ENCODE assay signal across 21 cellular contexts in genomic region chr18:35134190-35134730, GRCh38.
A peak's percentile ranks its signal among the peaks of the same experiment; 100 is the strongest.
DNase-seq lines count a peak whose midpoint lies in the region; ATAC-seq, FAIRE-seq and TF ChIP-seq lines count a peak whose summit lies in the region.
"Had no signal": no experiment of that assay in that cellular context is flagged by ENCODE, and none has a peak within 500 bp of the region (broad histone marks: within the 10 kb centered on the region; RNA-seq: fewer than 3 reads in every experiment).

No MANE protein-coding gene starts in this region.

- CTCF ChIA-PET in activated CD4-positive, alpha-beta T cell treated with anti-CD3 and anti-CD28 coated beads for 36 hours (lab: Charles Lee) = interaction anchor here (0.7 kb wide), 2 partner anchors 9 to 10 kb away, joined by 3 read pairs; no protein-coding TSS in a partner anchor

- peaks cover 44% of the 10 kb centered on the region for H3K36me3 Mint-ChIP-seq in activated CD4-positive, alpha-beta T cell treated with anti-CD3 and anti-CD28 coated beads for 36 hours (ENCODE audit: low read depth)
- H3K36me3 Mint-ChIP-seq in central memory CD8-positive, alpha-beta T cell (ENCODE audit: insufficient read depth) = peaks cover 40% of the 10 kb centered on the region

- ATAC-seq in activated CD4-positive, alpha-beta T cell treated with anti-CD3 and anti-CD28 coated beads for 36 hours = no peak
- ATAC-seq in central memory CD8-positive, alpha-beta T cell (replicated peaks; ENCODE audit: extremely low read depth, poor library complexity, severe bottlenecking) = no peak
- ATAC-seq in gastrocnemius medialis (no peak), HG03520 (IDR thresholded peaks at IDR 0.05; ENCODE audit: unreplicated experiment) (no peak)
- ATAC-seq: CD8-positive, alpha-beta T cell; HepG2 had no signal

- H3K9me3 Mint-ChIP-seq in activated CD4-positive, alpha-beta T cell treated with anti-CD3 and anti-CD28 coated beads for 36 hours (ENCODE audit: low read depth) = no peaks in the 10 kb centered on the region
- H3K9me3 Mint-ChIP-seq in central memory CD8-positive, alpha-beta T cell = no peaks in the 10 kb centered on the region
- H3K9me3 Mint-ChIP-seq: CD14-positive monocyte; CD8-positive, alpha-beta T cell had no signal

- no peak for DNase-seq in activated CD4-positive, alpha-beta T cell treated with anti-CD3 and anti-CD28 coated beads for 36 hours
- no peak for DNase-seq in activated CD4-positive, alpha-beta T cell treated with anti-CD3 and anti-CD28 coated beads for 48 hours
- DNase-seq in GM19239 (ENCODE audit: insufficient read length, low spot score) (no peak), gastrocnemius medialis (no peak), spleen (no peak)
- no peak for DNase-seq in central memory CD8-positive, alpha-beta T cell (ENCODE audit: low spot score in 2 of 2)
- DNase-seq: CD8-positive, alpha-beta T cell; COR-L47; DMS153; DMS79 treated with DMSO at 0.1 percent for 48 hours; EL had no signal

- no peaks in the 10 kb centered on the region for H3K9me3 ChIP-seq in gastrocnemius medialis
- H3K9me3 ChIP-seq in spleen = no peaks in the 10 kb centered on the region
- H3K9me3 ChIP-seq: HAP-1 had no signal

- no peaks in the 10 kb centered on the region for H3K27me3 Mint-ChIP-seq in activated CD4-positive, alpha-beta T cell treated with anti-CD3 and anti-CD28 coated beads for 36 hours
- no peaks in the 10 kb centered on the region for H3K27me3 Mint-ChIP-seq in central memory CD8-positive, alpha-beta T cell

- H3K27me3 ChIP-seq in gastrocnemius medialis (no peaks in the 10 kb centered on the region), spleen (replicated peaks in 1 of 7) (no peaks in the 10 kb centered on the region)

- WGBS in spleen, 5 donors = 88 to 95% (median 91%) methylated on average over 6 of the region's 6 CpGs

- H3K4me3 ChIP-seq in gastrocnemius medialis (no peak overlapping the region), spleen (no peak overlapping the region)
- H3K4me3 ChIP-seq: HAP-1 had no signal

- peak; percentile 8 for FAIRE-seq in GM19239 (lab: Jason Lieb, UNC)
- FAIRE-seq: D721Med, G401.6, GM12892, H1, HepG2, HTR-8/SVneo had no signal

- H3K4me1 ChIP-seq in gastrocnemius medialis = peaks cover 16 to 33% of the 10 kb centered on the region in 2 donors
- peaks cover 0 to 6% (median 0%) of the 10 kb centered on the region in 6 donors for H3K4me1 ChIP-seq in spleen
- H3K4me1 ChIP-seq: HAP-1 had no signal

- intact Hi-C loops in activated CD4-positive, alpha-beta T cell treated with anti-CD3 and anti-CD28 coated beads for 36 hours (cut with DNase I, micrococcal nuclease) = no loop called here
- intact Hi-C loops in gastrocnemius medialis (cut with DNase I; ENCODE audit: low total_unique reads) (no loop called here), spleen (cut with DNase I; ENCODE audit: low total_unique reads) (no loop called here)

- peak overlapping the region; percentile 0 for H3K27ac Mint-ChIP-seq in activated CD4-positive, alpha-beta T cell treated with anti-CD3 and anti-CD28 coated beads for 36 hours
- peak overlapping the region; percentile 47 for H3K27ac Mint-ChIP-seq in central memory CD8-positive, alpha-beta T cell (ENCODE audit: low read depth)

- H3K4me1 Mint-ChIP-seq in activated CD4-positive, alpha-beta T cell treated with anti-CD3 and anti-CD28 coated beads for 36 hours = peaks cover 2% of the 10 kb centered on the region
- H3K4me1 Mint-ChIP-seq in central memory CD8-positive, alpha-beta T cell = peaks cover 9% of the 10 kb centered on the region
- H3K4me1 Mint-ChIP-seq: CD14-positive monocyte had no signal

- POLR2A ChIA-PET in activated CD4-positive, alpha-beta T cell treated with anti-CD3 and anti-CD28 coated beads for 36 hours (lab: Charles Lee) = no interaction called here

- in situ Hi-C loops in gastrocnemius medialis (cut with MboI; ENCODE audit: low sequenced_read_pairs in 4 of 4) = loop anchor here in 3 of 4 donors (25.0 kb wide), 1 partner anchor 272 kb away; no protein-coding TSS in a partner anchor

- no peak overlapping the region for H3K4me3 Mint-ChIP-seq in activated CD4-positive, alpha-beta T cell treated with anti-CD3 and anti-CD28 coated beads for 36 hours
- H3K4me3 Mint-ChIP-seq in central memory CD8-positive, alpha-beta T cell = no peak overlapping the region
- H3K4me3 Mint-ChIP-seq: CD14-positive monocyte; CD8-positive, alpha-beta T cell had no signal

- no peak for TF ChIP-seq POLR2A in gastrocnemius medialis (IDR thresholded peaks at IDR 0.05)
- no peak for TF ChIP-seq POLR2A in spleen (IDR thresholded peaks at IDR 0.05)

- peaks cover 0 to 61% of the 10 kb centered on the region in 2 donors for H3K36me3 ChIP-seq in gastrocnemius medialis
- peaks cover 4 to 100% (median 84%) of the 10 kb centered on the region in 6 donors for H3K36me3 ChIP-seq in spleen

- peak overlapping the region; percentile 45 to 79 (median 75) for H3K27ac ChIP-seq in gastrocnemius medialis
- H3K27ac ChIP-seq in spleen = no peak overlapping the region
- H3K27ac ChIP-seq: 22Rv1 had no signal

- TF ChIP-seq CTCF in gastrocnemius medialis (IDR thresholded peaks at IDR 0.05 in 4 of 5, conservative IDR thresholded peaks at IDR 0.05 in 1 of 5) (no peak), spleen (IDR thresholded peaks at IDR 0.05 in 8 of 11, conservative IDR thresholded peaks at IDR 0.05 in 3 of 11) (no peak)

Comparison
In these comparisons a context has a peak if more than half of its experiments do, and no peak if none do; other contexts are left out.
1. H3K27ac ChIP-seq: peak in gastrocnemius medialis (4 of 4); none in spleen (0 of 8).